Comparison of ENCODE assay signal across 17 cellular contexts in genomic region chr18:9756566-9757470, GRCh38. TPM values are rescaled to one million over a fixed set of nuclear protein-coding genes. Genes with fewer than 3 reads are reported as not detected.
"Had no signal": no experiment of that assay in that cellular context is flagged by ENCODE, and none has a peak within 500 bp of the region (broad histone marks: within the 10 kb centered on the region; RNA-seq: fewer than 3 reads in every experiment).

No MANE protein-coding gene starts in this region.

- H3K4me3 ChIP-seq: lower lobe of right lung, sigmoid colon had no signal

- H3K27ac ChIP-seq: lower lobe of right lung, WERI-Rb-1 had no signal

- H3K27ac Mint-ChIP-seq: activated CD4-positive, alpha-beta T cell treated with anti-CD3 and anti-CD28 coated beads, Interleukin-2, amount 10 ng/mL, durations not matched to agents 24 days and 14 days; activated naive CD8-positive, alpha-beta T cell treated with anti-CD3 and anti-CD28 coated beads, Interleukin-2, amount 50 U/mL, for 24 hours; activated T-helper 1 cell treated with anti-CD3 and anti-CD28 coated beads, Interleukin-12 subunit alpha, Interleukin-12 subunit beta, Interleukin-2, Interleukin-4 antibody, amounts not matched to agents 30 ng/mL and 10 ng/mL and 1 ng/mL, durations not matched to agents 14 hours and 24 hours and 36 hours; effector memory CD8-positive, alpha-beta T cell; naive thymus-derived CD4-positive, alpha-beta T cell; progenitor cell of endocrine pancreas; stimulated activated naive CD8-positive, alpha-beta T cell treated with anti-CD3 and anti-CD28 coated beads, Interleukin-15, amount 100 ng/mL, for 72 hours had no signal

- H3K27me3 ChIP-seq: sigmoid colon had no signal

- H3K27me3 Mint-ChIP-seq: progenitor cell of endocrine pancreas had no signal

- H3K9me3 Mint-ChIP-seq: activated CD4-positive, alpha-beta T cell treated with anti-CD3 and anti-CD28 coated beads, Interleukin-2, amount 10 ng/mL, durations not matched to agents 24 days and 14 days; activated naive CD8-positive, alpha-beta T cell treated with anti-CD3 and anti-CD28 coated beads, Interleukin-2, amount 50 U/mL, for 24 hours; activated T-helper 1 cell treated with anti-CD3 and anti-CD28 coated beads, Interleukin-12 subunit alpha, Interleukin-12 subunit beta, Interleukin-2, Interleukin-4 antibody, amounts not matched to agents 30 ng/mL and 10 ng/mL and 1 ng/mL, durations not matched to agents 14 hours and 24 hours and 36 hours; effector memory CD8-positive, alpha-beta T cell; naive thymus-derived CD4-positive, alpha-beta T cell; stimulated activated naive CD8-positive, alpha-beta T cell treated with anti-CD3 and anti-CD28 coated beads, Interleukin-15, amount 100 ng/mL, for 72 hours had no signal

- H3K4me1 Mint-ChIP-seq: activated CD4-positive, alpha-beta T cell treated with anti-CD3 and anti-CD28 coated beads, Interleukin-2, amount 10 ng/mL, durations not matched to agents 24 days and 14 days had no signal

- DNase-seq: activated CD4-positive, alpha-beta T cell treated with anti-CD3 and anti-CD28 coated beads, Interleukin-2, amount 10 ng/mL, durations not matched to agents 24 days and 14 days; activated naive CD4-positive, alpha-beta T cell; activated naive CD8-positive, alpha-beta T cell treated with anti-CD3 and anti-CD28 coated beads, Interleukin-2, amount 50 U/mL, for 24 hours; caudate nucleus; cortex of kidney; effector memory CD8-positive, alpha-beta T cell; hypothalamus; left cardiac atrium; lower lobe of right lung; naive thymus-derived CD4-positive, alpha-beta T cell; sigmoid colon; stimulated activated CD4-positive, alpha-beta T cell treated with anti-CD3 and anti-CD28 coated beads, Interleukin-4, amount 100 ng/mL, for 4 hours; stimulated activated naive CD8-positive, alpha-beta T cell treated with anti-CD3 and anti-CD28 coated beads, Interleukin-15, amount 100 ng/mL, for 72 hours; T-helper 1 cell; WERI-Rb-1 had no signal

- H3K9me3 ChIP-seq: lower lobe of right lung, sigmoid colon had no signal

- H3K36me3 Mint-ChIP-seq: naive thymus-derived CD4-positive, alpha-beta T cell had no signal

- H3K36me3 ChIP-seq: lower lobe of right lung, sigmoid colon, WERI-Rb-1 had no signal

- H3K4me3 Mint-ChIP-seq: activated CD4-positive, alpha-beta T cell treated with anti-CD3 and anti-CD28 coated beads, Interleukin-2, amount 10 ng/mL, durations not matched to agents 24 days and 14 days; activated naive CD8-positive, alpha-beta T cell treated with anti-CD3 and anti-CD28 coated beads, Interleukin-2, amount 50 U/mL, for 24 hours; activated T-helper 1 cell treated with anti-CD3 and anti-CD28 coated beads, Interleukin-12 subunit alpha, Interleukin-12 subunit beta, Interleukin-2, Interleukin-4 antibody, amounts not matched to agents 30 ng/mL and 10 ng/mL and 1 ng/mL, durations not matched to agents 14 hours and 24 hours and 36 hours; effector memory CD8-positive, alpha-beta T cell; naive thymus-derived CD4-positive, alpha-beta T cell; stimulated activated naive CD8-positive, alpha-beta T cell treated with anti-CD3 and anti-CD28 coated beads, Interleukin-15, amount 100 ng/mL, for 72 hours had no signal

- ATAC-seq: activated naive CD8-positive, alpha-beta T cell treated with anti-CD3 and anti-CD28 coated beads, Interleukin-2, amount 50 U/mL, for 24 hours; effector memory CD8-positive, alpha-beta T cell; left cardiac atrium; stimulated activated naive CD8-positive, alpha-beta T cell treated with anti-CD3 and anti-CD28 coated beads, Interleukin-15, amount 100 ng/mL, for 72 hours had no signal

RNA-seq across cellular contexts. Expression of gene RAB31, which starts 48.7 kb away (rescaled TPM):
- total RNA-seq: activated CD4-positive, alpha-beta T cell treated with anti-CD3 and anti-CD28 coated beads, Interleukin-2, amount 10 ng/mL, durations not matched to agents 24 days and 14 days had no signal
